Comparison of ENCODE assay signal across 38 cellular contexts in the genomic region with DNA sequence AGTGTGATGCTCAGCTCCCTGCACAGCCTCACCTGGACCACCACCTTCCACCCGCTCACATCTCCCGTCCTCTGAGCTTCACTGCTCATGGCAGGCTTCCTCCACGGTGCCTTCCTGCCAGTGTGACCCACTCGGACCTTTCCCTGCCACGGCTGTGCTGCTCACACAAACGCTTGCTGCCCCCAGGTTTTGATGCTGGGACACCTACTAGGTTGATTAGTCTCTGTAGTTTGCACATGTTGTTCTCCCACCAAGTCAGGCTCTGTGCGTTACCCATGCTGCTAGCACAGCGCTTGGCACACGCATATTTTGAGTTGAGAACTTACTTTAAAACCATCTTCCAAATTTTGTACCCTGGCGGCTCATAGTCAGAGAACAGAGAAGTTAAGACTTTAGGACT. TPM values are rescaled to one million over a fixed set of nuclear protein-coding genes. Genes with fewer than 3 reads are reported as not detected.
"Had no signal": no experiment of that assay in that cellular context is flagged by ENCODE, and none has a peak within 500 bp of the region (broad histone marks: within the 10 kb centered on the region; RNA-seq: fewer than 3 reads in every experiment).

No MANE protein-coding gene starts in this region.

- H3K27me3 ChIP-seq: MG63 had no signal

- DNase-seq: Karpas-422, Kasumi-1, MG63, MM.1S, MV-4-11, NCI-H1048, NCI-H1092, NCI-H1092 treated with DMSO at 0.1 percent for 48 hours, NCI-H1105, NCI-H1105 treated with DMSO at 0.1 percent for 48 hours, NCI-H1417, NCI-H1417 treated with DMSO at 0.1 percent for 48 hours, NCI-H1436, NCI-H1436 treated with DMSO at 0.1 percent for 48 hours, NCI-H146, NCI-H1694, NCI-H1694 treated with DMSO at 0.1 percent for 48 hours, NCI-H187, NCI-H187 treated with DMSO at 0.1 percent for 48 hours, NCI-H1930, NCI-H2029, NCI-H2029 treated with DMSO at 0.1 percent for 48 hours, NCI-H2081, NCI-H2081 treated with DMSO at 0.1 percent for 48 hours, NCI-H2107, NCI-H2171, NCI-H2171 treated with DMSO at 0.1 percent for 48 hours, NCI-H2227 treated with DMSO at 0.1 percent for 48 hours, NCI-H226, NCI-H345, NCI-H446, NCI-H446 treated with DMSO at 0.1 percent for 48 hours, NCI-H510A had no signal

- H3K36me3 ChIP-seq: MG63 had no signal

- H3K27ac ChIP-seq: KMS-11 had no signal

- H3K9me3 ChIP-seq: MG63 had no signal

- H3K4me2 ChIP-seq: KMS-11 had no signal

- H3K9ac ChIP-seq: KMS-11 had no signal

- H3K4me3 ChIP-seq: MG63 had no signal

RNA-seq across cellular contexts. Expression of gene MC2R, which starts 2.1 kb away (rescaled TPM):
- total RNA-seq: LHCN-M2, M059J, MCF 10A, NCI-H460 had no signal
